23 cellular contexts compared by ENCODE assay signal in the genomic region with DNA sequence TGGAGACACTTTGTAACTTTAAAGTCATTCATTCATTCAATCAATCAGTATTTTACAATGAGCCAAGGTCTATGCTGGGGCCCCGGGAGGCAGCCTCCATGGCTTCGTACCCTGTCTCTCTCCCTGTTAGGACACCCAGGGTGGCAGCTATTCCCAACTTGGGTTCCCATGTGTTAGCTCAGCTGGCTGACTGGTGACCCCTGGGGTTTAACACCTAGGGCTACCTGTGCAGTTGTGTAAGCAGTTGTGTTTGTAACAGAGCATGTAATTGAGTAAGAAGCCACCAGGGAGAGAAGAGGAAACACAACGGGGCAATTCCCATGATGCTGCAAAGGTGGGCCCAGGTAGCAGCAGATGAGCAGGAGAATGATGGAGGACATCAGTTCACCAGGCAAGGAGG.
"Had no signal": no experiment of that assay in that cellular context is flagged by ENCODE, and none has a peak within 500 bp of the region (broad histone marks: within the 10 kb centered on the region; RNA-seq: fewer than 3 reads in every experiment).

No MANE protein-coding gene starts in this region.

- H3K4me1 Mint-ChIP-seq: memory B cell; natural killer cell; stimulated activated naive CD8-positive, alpha-beta T cell treated with anti-CD3 and anti-CD28 coated beads, Interleukin-15, amount 100 ng/mL, for 72 hours had no signal

- DNase-seq: colonic mucosa; effector CD8-positive, alpha-beta T cell; foreskin fibroblast; gastrocnemius medialis; head of caudate nucleus; natural killer cell; occipital lobe; pancreas; retina; right lobe of liver; small intestine; stimulated activated CD4-positive, alpha-beta T cell treated with anti-CD3 and anti-CD28 coated beads, Interleukin-15, amount 100 ng/mL, for 24 hours; stimulated activated CD4-positive, alpha-beta T cell treated with anti-CD3 and anti-CD28 coated beads, Interleukin-4, amount 100 ng/mL, for 1 hour; stimulated activated CD8-positive, alpha-beta memory T cell treated with anti-CD3 and anti-CD28 coated beads, Interleukin-4, amount 100 ng/mL, for 48 hours; stimulated activated naive CD4-positive, alpha-beta T cell; stimulated activated naive CD8-positive, alpha-beta T cell treated with anti-CD3 and anti-CD28 coated beads, Interleukin-15, amount 100 ng/mL, for 72 hours; thyroid gland; trophoblast cell had no signal

- H3K27ac Mint-ChIP-seq: dendritic cell treated with granulocyte-macrophage colony-stimulating factor and Interleukin-4, amounts not matched to agents 40 ng/mL and 50 ng/mL, for 4 days; memory B cell; natural killer cell; stimulated activated naive CD8-positive, alpha-beta T cell treated with anti-CD3 and anti-CD28 coated beads, Interleukin-15, amount 100 ng/mL, for 72 hours had no signal

- H3K4me3 ChIP-seq: colonic mucosa, gastrocnemius medialis, lung, pancreas, right lobe of liver, suprapubic skin, thyroid gland had no signal

- H3K4me3 Mint-ChIP-seq: dendritic cell treated with granulocyte-macrophage colony-stimulating factor and Interleukin-4, amounts not matched to agents 40 ng/mL and 50 ng/mL, for 4 days; memory B cell; natural killer cell; stimulated activated naive CD8-positive, alpha-beta T cell treated with anti-CD3 and anti-CD28 coated beads, Interleukin-15, amount 100 ng/mL, for 72 hours had no signal

- H3K27me3 Mint-ChIP-seq: dendritic cell treated with granulocyte-macrophage colony-stimulating factor and Interleukin-4, amounts not matched to agents 40 ng/mL and 50 ng/mL, for 4 days had no signal

- H3K27me3 ChIP-seq: colonic mucosa, gastrocnemius medialis, pancreas, right lobe of liver, suprapubic skin, thyroid gland had no signal

- H3K4me1 ChIP-seq: colonic mucosa, suprapubic skin, thyroid gland had no signal

- H3K36me3 Mint-ChIP-seq: memory B cell, natural killer cell had no signal

- H3K9me3 ChIP-seq: colonic mucosa, gastrocnemius medialis, pancreas, right lobe of liver, suprapubic skin, thyroid gland had no signal

- FAIRE-seq: keratinocyte, pancreas, small intestine had no signal

- H3K36me3 ChIP-seq: colonic mucosa, pancreas, right lobe of liver, suprapubic skin had no signal

- H3K9me3 Mint-ChIP-seq: stimulated activated naive CD8-positive, alpha-beta T cell treated with anti-CD3 and anti-CD28 coated beads, Interleukin-15, amount 100 ng/mL, for 72 hours had no signal

- H3K27ac ChIP-seq: colonic mucosa, gastrocnemius medialis, pancreas, right lobe of liver, suprapubic skin, thyroid gland had no signal
